26 cellular contexts compared by ENCODE assay signal in the genomic region with DNA sequence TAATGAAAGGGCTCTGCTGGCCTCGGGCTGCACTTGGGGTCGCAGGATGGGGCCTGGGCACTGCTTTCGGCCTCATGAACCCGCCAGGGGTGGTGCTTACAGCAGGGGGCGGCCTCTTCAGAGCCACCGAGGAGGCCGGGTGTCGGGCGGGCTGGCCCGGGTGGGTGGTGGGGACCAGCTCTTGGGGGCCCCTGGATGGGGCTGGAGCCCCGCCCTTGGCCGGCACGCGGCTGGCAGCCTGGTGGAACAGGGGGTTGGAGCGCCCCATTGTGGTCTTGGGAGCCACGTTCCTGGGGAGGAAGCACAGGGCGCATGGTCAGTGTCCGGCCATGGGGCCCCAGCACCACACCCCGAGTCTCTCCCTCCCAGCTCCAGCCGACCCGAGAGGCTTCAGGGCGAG. TPM values are rescaled to one million over a fixed set of nuclear protein-coding genes. Genes with fewer than 3 reads are reported as not detected.
"Had no signal": no experiment of that assay in that cellular context is flagged by ENCODE, and none has a peak within 500 bp of the region (broad histone marks: within the 10 kb centered on the region; RNA-seq: fewer than 3 reads in every experiment).

No MANE protein-coding gene starts in this region.

- H3K4me3 ChIP-seq: dorsolateral prefrontal cortex, suprapubic skin, transverse colon, uterus had no signal

- H3K4me1 Mint-ChIP-seq: endodermal cell had no signal

- H3K9me3 Mint-ChIP-seq: activated T-cell treated with anti-CD3 and anti-CD28 coated beads, Interleukin-2, amount 50 U/mL, for 4 hours; endodermal cell; memory B cell; stimulated activated naive CD8-positive, alpha-beta T cell treated with anti-CD3 and anti-CD28 coated beads, Interleukin-15, Interleukin-2, amounts not matched to agents 100 ng/mL and 50 ng/mL, for 24 hours had no signal

- H3K27me3 ChIP-seq: brain microvascular endothelial cell, dorsolateral prefrontal cortex, suprapubic skin, transverse colon, uterus had no signal

- DNase-seq: activated CD4-positive, alpha-beta T cell treated with anti-CD3 and anti-CD28 coated beads, Interleukin-2, amount 50 U/mL, for 1 hour; activated CD8-positive, alpha-beta memory T cell treated with anti-CD3 and anti-CD28 coated beads, Interleukin-2, amount 50 U/mL, for 4 hours; activated effector memory CD4-positive, alpha-beta T cell treated with Interleukin-2 at 50 U/mL for 16 hours; activated naive CD4-positive, alpha-beta T cell treated with anti-CD3 and anti-CD28 coated beads, Interleukin-2, amount 50 U/mL, for 16 hours; activated T-cell treated with anti-CD3 and anti-CD28 coated beads, Interleukin-2, amount 50 U/mL, for 4 hours; aorta; brain microvascular endothelial cell; central memory CD4-positive, alpha-beta T cell; dorsolateral prefrontal cortex; endodermal cell; foreskin fibroblast; stimulated activated CD4-positive, alpha-beta T cell treated with anti-CD3 and anti-CD28 coated beads, Interleukin-2, amount 100 ng/mL, for 24 hours; T1000; transverse colon; uterus had no signal

- ATAC-seq: activated CD4-positive, CD25-positive, alpha-beta regulatory T cell treated with anti-CD3 and anti-CD28 coated beads, Interleukin-2, amount 50 U/mL, for 24 hours; activated T-cell treated with anti-CD3 and anti-CD28 coated beads, Interleukin-2, amount 50 U/mL, for 4 hours had no signal

- H3K27ac ChIP-seq: brain microvascular endothelial cell, dorsolateral prefrontal cortex, suprapubic skin, transverse colon, uterus had no signal

- H3K27ac Mint-ChIP-seq: endodermal cell; memory B cell; progenitor cell of endocrine pancreas; stimulated activated naive CD8-positive, alpha-beta T cell treated with anti-CD3 and anti-CD28 coated beads, Interleukin-15, Interleukin-2, amounts not matched to agents 100 ng/mL and 50 ng/mL, for 24 hours had no signal

- H3K27me3 Mint-ChIP-seq: memory B cell; stimulated activated naive CD8-positive, alpha-beta T cell treated with anti-CD3 and anti-CD28 coated beads, Interleukin-15, Interleukin-2, amounts not matched to agents 100 ng/mL and 50 ng/mL, for 24 hours had no signal

- H3K36me3 ChIP-seq: brain microvascular endothelial cell, transverse colon, uterus had no signal

- H3K4me3 Mint-ChIP-seq: activated T-cell treated with anti-CD3 and anti-CD28 coated beads, Interleukin-2, amount 50 U/mL, for 4 hours; endodermal cell; memory B cell; stimulated activated naive CD8-positive, alpha-beta T cell treated with anti-CD3 and anti-CD28 coated beads, Interleukin-15, Interleukin-2, amounts not matched to agents 100 ng/mL and 50 ng/mL, for 24 hours had no signal

RNA-seq across cellular contexts. Expression of a gene that starts 30.2 kb away (rescaled TPM):
- total RNA-seq: activated T-cell treated with anti-CD3 and anti-CD28 coated beads, Interleukin-2, amount 50 U/mL, for 4 hours; glomerular endothelial cell; osteoblast; T-helper 1 cell treated with Interleukin-12 subunit alpha and Interleukin-12 subunit beta and Interleukin-4 antibody, amounts not matched to agents 30 ng/mL and 1 ng/mL, for 36 hours had no signal
- polyA plus RNA-seq: neural cell had no signal

RNA-seq across cellular contexts. Expression of a gene that starts 37.8 kb away (rescaled TPM):
- total RNA-seq: aorta; glomerular endothelial cell; liver; mononuclear cell; osteoblast; progenitor cell of endocrine pancreas; suprapubic skin; T-helper 1 cell treated with Interleukin-12 subunit alpha and Interleukin-12 subunit beta and Interleukin-4 antibody, amounts not matched to agents 30 ng/mL and 1 ng/mL, for 36 hours; transverse colon; uterus had no signal
- polyA plus RNA-seq: aorta, liver, neural cell had no signal
